In genomic region chr1:234118911-234119310, GRCh38 we compare ENCODE assay signal across 6 cellular contexts.
"Had no signal": no experiment of that assay in that cellular context is flagged by ENCODE, and none has a peak within 500 bp of the region (broad histone marks: within the 10 kb centered on the region; RNA-seq: fewer than 3 reads in every experiment).

No MANE protein-coding gene starts in this region.

- H3K4me3 Mint-ChIP-seq: GM23338, H9, IgD-negative memory B cell had no signal

- H3K36me3 Mint-ChIP-seq: IgD-negative memory B cell had no signal

- H3K4me3 ChIP-seq: GM23338 had no signal

- DNase-seq: H9, HCEC 1CT, KBM-7 had no signal

- H3K27ac ChIP-seq: HL-60 had no signal

- H3K27ac Mint-ChIP-seq: GM23338, H9, IgD-negative memory B cell had no signal

- H2AFZ ChIP-seq: GM23338 had no signal

- H3K4me2 ChIP-seq: GM23338 had no signal
